1 cellular context compared by ENCODE assay signal in genomic region chr1:203025721-203026665, GRCh38.
TF ChIP-seq lines count a peak whose summit lies in the region.

TSS of gene PPFIA4 (plus strand) at chr1:203026491. CDS start at chr1:203039009, 12,518 bp downstream.

TF ChIP-seq in GM12878, 131 proteins besides CTCF, POLR2A, EP300 and RAD21 (continued from another document):
- TF ChIP-seq REST (IDR thresholded peaks at IDR 0.05; ENCODE audit: low read depth, low read length) = no peak
- TF ChIP-seq IKZF2 (IDR thresholded peaks at IDR 0.05) = no peak
- TF ChIP-seq NRF1 (conservative IDR thresholded peaks at IDR 0.05; ENCODE audit: low read depth, low read length) = no peak
- no peak for TF ChIP-seq MEF2B (IDR thresholded peaks at IDR 0.05; ENCODE audit: partially characterized antibody, poor library complexity, severe bottlenecking)
- TF ChIP-seq ZBTB11 (CRISPR knock-in tag; IDR thresholded peaks at IDR 0.05) = no peak
- peak; percentile 97 for TF ChIP-seq ZNF687 (IDR thresholded peaks at IDR 0.05)
- no peak for TF ChIP-seq CHD1 (IDR thresholded peaks at IDR 0.05; ENCODE audit: low read depth, low read length)
- peak; percentile 45; the same call in 1 of the 2 replicates for TF ChIP-seq RB1 (IDR thresholded peaks at IDR 0.05; ENCODE audit: borderline replicate concordance)
- TF ChIP-seq HDGF (IDR thresholded peaks at IDR 0.05) = no peak
TF ChIP-seq in GM12878: peak in this region for 36.
